In genomic region chr19:29680447-29680846, GRCh38 we compare ENCODE assay signal across 8 cellular contexts. TPM values are rescaled to one million over a fixed set of nuclear protein-coding genes. Genes with fewer than 3 reads are reported as not detected.
DNase-seq lines count a peak whose midpoint lies in the region; ATAC-seq and TF ChIP-seq lines count a peak whose summit lies in the region.

No MANE protein-coding gene starts in this region.

- DNase-seq in DND-41 (peak; percentile 93), T follicular helper cell (ENCODE audit: low read depth) (peak; percentile 66), prostate gland (ENCODE audit: low spot score) (no peak), aorta (peak in 1 of 2 donors; percentile 78), NCI-H524 treated with DMSO at 0.1 percent for 48 hours (lab: John Stamatoyannopoulos, UW) (no peak), type B pancreatic cell (ENCODE audit: extremely low spot score, unreplicated experiment) (no peak)
- peak; percentile 70 for DNase-seq in activated naive CD4-positive, alpha-beta T cell treated with anti-CD3 and anti-CD28 coated beads, Interleukin-2, amount 50 U/mL, for 16 hours

- peak overlapping the region; percentile 68 for H2AFZ ChIP-seq in DND-41 (ENCODE audit: low read depth, low read length)

- H3K4me1 ChIP-seq in DND-41 (ENCODE audit: insufficient read depth, low read length) (peaks cover 32% of the 10 kb centered on the region), HEK293 (ENCODE audit: control insufficient read depth, insufficient read depth, low read length) (no peaks in the 10 kb centered on the region), prostate gland (replicated peaks) (peaks cover 29% of the 10 kb centered on the region), aorta (ENCODE audit: control insufficient read depth in 1 of 2, insufficient read depth in 2 of 2, low read length in 2 of 2) (peaks cover 0 to 4% of the 10 kb centered on the region in 2 donors)

- H3K27ac Mint-ChIP-seq in type B pancreatic cell: no peak overlapping the region

- WGBS in prostate gland: 62% methylated on average over 11 of the region's 12 CpGs
- 39 to 42% methylated on average over 12 of the region's 12 CpGs for WGBS in aorta, 2 donors

- H3K4me2 ChIP-seq in DND-41 (ENCODE audit: insufficient read depth, low read length): peak overlapping the region; percentile 46

- peak overlapping the region; percentile 48 for H3K9ac ChIP-seq in DND-41 (ENCODE audit: low read depth, low read length)

- POLR2A ChIA-PET in HEK293 (lab: Yijun Ruan, JAX): interaction anchor here (0.5 to 2.0 kb wide), 2 partner anchors 15 to 74 kb away, joined by 3 to 8 read pairs; partner anchors contain the start of genes PLEKHF1 and POP4

- H3K4me3 ChIP-seq in DND-41 (ENCODE audit: low read depth in 1 of 2, low read length in 2 of 2): no peak overlapping the region
- H3K4me3 ChIP-seq in HEK293 (ENCODE audit: low read depth, low read length): no peak overlapping the region
- H3K4me3 ChIP-seq in prostate gland: no peak overlapping the region
- no peak overlapping the region for H3K4me3 ChIP-seq in aorta (ENCODE audit: low read length in 2 of 2)

- H3K36me3 ChIP-seq in DND-41 (ENCODE audit: insufficient read depth, low read length) (peaks cover 13% of the 10 kb centered on the region), HEK293 (ENCODE audit: control insufficient read depth in 2 of 2, insufficient read depth in 1 of 2, low read length in 2 of 2) (peaks cover 4 to 13% of the 10 kb centered on the region in 2 experiments; a peak in 2 of 3 replicates), prostate gland (peaks cover 3 to 5% of the 10 kb centered on the region in 2 donors), aorta (ENCODE audit: control insufficient read depth in 1 of 2, insufficient read depth in 2 of 2, low read length in 1 of 2) (peaks cover 0 to 3% of the 10 kb centered on the region in 2 donors)

- H3K4me3 Mint-ChIP-seq in type B pancreatic cell: no peak overlapping the region

- intact Hi-C loops in prostate gland (cut with DNase I) (no loop called here), aorta (cut with DNase I) (loop anchor here in 1 of 2 donors (2.0 kb wide), 1 partner anchor 14 kb away; no protein-coding TSS in a partner anchor)

- no peak for TF ChIP-seq POLR2A in prostate gland (IDR thresholded peaks at IDR 0.05)

- H3K27me3 ChIP-seq in DND-41 (ENCODE audit: insufficient read depth, low read length, poor library complexity) (no peaks in the 10 kb centered on the region), prostate gland (replicated peaks; ENCODE audit: insufficient read depth) (no peaks in the 10 kb centered on the region), aorta (ENCODE audit: control insufficient read depth in 1 of 2, insufficient read depth in 2 of 2, low read length in 1 of 2) (no peaks in the 10 kb centered on the region)

- H3K79me2 ChIP-seq in DND-41 (ENCODE audit: insufficient read depth, low read length): no peaks in the 10 kb centered on the region

- H3K9me3 ChIP-seq in DND-41 (ENCODE audit: insufficient read depth, low read length, severe bottlenecking) (no peaks in the 10 kb centered on the region), HEK293 (ENCODE audit: control insufficient read depth, insufficient read depth, low read depth, low read length) (no peaks in the 10 kb centered on the region), prostate gland (no peaks in the 10 kb centered on the region), aorta (ENCODE audit: control insufficient read depth, low read length) (no peaks in the 10 kb centered on the region)

- CTCF ChIA-PET in HEK293 (lab: Yijun Ruan, JAX): interaction anchor here (0.6 to 4.5 kb wide), 7 partner anchors 9 to 71 kb away, joined by 3 to 17 read pairs (median 6); no protein-coding TSS in a partner anchor

- no peaks in the 10 kb centered on the region for H3K9me3 Mint-ChIP-seq in type B pancreatic cell

- no peaks in the 10 kb centered on the region for H3K27me3 Mint-ChIP-seq in type B pancreatic cell

- ATAC-seq in DND-41 (ENCODE audit: insufficient read depth, low read depth) (peak; percentile 94), aorta (ENCODE audit: low FRiP score) (no peak)

- no peaks in the 10 kb centered on the region for H4K20me1 ChIP-seq in DND-41 (ENCODE audit: insufficient read depth, low read length)

- no peak for TF ChIP-seq CTCF in DND-41 (IDR thresholded peaks at IDR 0.05; ENCODE audit: borderline replicate concordance, extremely low read depth, low read length, poor library complexity, severe bottlenecking)
- no peak for TF ChIP-seq CTCF in HEK293 (tag by site-specific recombination; IDR thresholded peaks at IDR 0.05)
- no peak for TF ChIP-seq CTCF in prostate gland (IDR thresholded peaks at IDR 0.05)
- TF ChIP-seq CTCF in type B pancreatic cell (conservative IDR thresholded peaks at IDR 0.05): no peak

- H3K27ac ChIP-seq in DND-41 (ENCODE audit: low read length) (peak overlapping the region; percentile 92), HEK293 (ENCODE audit: extremely low read depth, low read depth, low read length) (no peak overlapping the region), prostate gland (peak overlapping the region; percentile 6 to 65), aorta (ENCODE audit: low read depth in 1 of 2, low read length in 2 of 2) (peak overlapping the region; percentile 16 to 22)

- H3K36me3 Mint-ChIP-seq in type B pancreatic cell: no peaks in the 10 kb centered on the region

- H3K4me1 Mint-ChIP-seq in type B pancreatic cell (ENCODE audit: unreplicated experiment): no peaks in the 10 kb centered on the region

TF ChIP-seq in HEK293, 187 proteins besides CTCF, POLR2A, EP300 and RAD21:
- TF ChIP-seq ZNF121 (tag by site-specific recombination; IDR thresholded peaks at IDR 0.05) (no peak), PRDM4 (tag by site-specific recombination; IDR thresholded peaks at IDR 0.05) (no peak), SP2 (tag by site-specific recombination; IDR thresholded peaks at IDR 0.05) (0 out of 2 replicates have a peak, but pooled peaks have one; percentile 12), ZNF600 (tag by site-specific recombination; IDR thresholded peaks at IDR 0.05) (no peak)

RNA-seq across cellular contexts. Expression of gene PLEKHF1, which starts 15.2 kb away (rescaled TPM):
- total RNA-seq in prostate gland (10 to 100 TPM; 64.3 to 64.4 TPM), aorta (10 to 100 TPM; 10.8 to 17.5 TPM), type B pancreatic cell (ENCODE audit: low replicate concordance) (6.3 and 16.9 TPM in 2 replicates)
- 10 to 100 TPM in 1 of 2 donors, 1 to 10 TPM in 1; 9.9 to 17.2 TPM for polyA plus RNA-seq in aorta

RNA-seq across cellular contexts. Expression of gene C19orf12, which starts 34.6 kb away (rescaled TPM):
- 10 to 100 TPM; 27.9 to 42.4 TPM for total RNA-seq in prostate gland
- total RNA-seq in aorta: 10 to 100 TPM; 26.4 to 32.8 TPM
- 10 to 100 TPM; 14.3 to 19.5 TPM for polyA plus RNA-seq in aorta
- 18.0 and 23.9 TPM in 2 replicates for total RNA-seq in type B pancreatic cell (ENCODE audit: low replicate concordance)

Comparison
In these comparisons a context has a peak if more than half of its experiments do, and no peak if none do; other contexts are left out.
1. DNase-seq: peak in DND-41 (single experiment), T follicular helper cell (single experiment) and activated naive CD4-positive, alpha-beta T cell treated with anti-CD3 and anti-CD28 coated beads, Interleukin-2, amount 50 U/mL, for 16 hours (single experiment); none in prostate gland (single experiment), NCI-H524 treated with DMSO at 0.1 percent for 48 hours (single experiment) and type B pancreatic cell (single experiment).